ENCODE assay signal across 4 cellular contexts in genomic region chr16:18387767-18388166, GRCh38. TPM values are rescaled to one million over a fixed set of nuclear protein-coding genes. Genes with fewer than 3 reads are reported as not detected.
"Had no signal": no experiment of that assay in that cellular context is flagged by ENCODE, and none has a peak within 500 bp of the region (broad histone marks: within the 10 kb centered on the region; RNA-seq: fewer than 3 reads in every experiment).

No MANE protein-coding gene starts in this region.

RNA-seq across cellular contexts. Expression of gene NPIPA8, which starts 51.2 kb away (rescaled TPM):
- total RNA-seq: osteoblast, renal cortical epithelial cell, smooth muscle cell, thoracic aorta had no signal
- polyA plus RNA-seq: smooth muscle cell had no signal
